ENCODE assay signal across 24 cellular contexts in genomic region chr5:38913714-38914113, GRCh38.
A peak's percentile ranks its signal among the peaks of the same experiment; 100 is the strongest.
DNase-seq lines count a peak whose midpoint lies in the region; FAIRE-seq and TF ChIP-seq lines count a peak whose summit lies in the region.
"Had no signal": no experiment of that assay in that cellular context is flagged by ENCODE, and none has a peak within 500 bp of the region (broad histone marks: within the 10 kb centered on the region; RNA-seq: fewer than 3 reads in every experiment).

No MANE protein-coding gene starts in this region.

- DNase-seq in EH (ENCODE audit: low read depth) (peak; percentile 27), H54 (ENCODE audit: insufficient read length, low spot score) (no peak), choroid plexus epithelial cell (ENCODE audit: low read depth) (peak; percentile 54), iris pigment epithelial cell (ENCODE audit: low read depth) (peak; percentile 53), Calu3 (no peak), urothelium cell line (ENCODE audit: low spot score) (no peak), NCI-H2196 (lab: John Stamatoyannopoulos, UW; ENCODE audit: unreplicated experiment) (no peak)
- no peak for DNase-seq in NK-92 treated with Interleukin-12 subunit alpha and Interleukin-12 subunit beta, amount 100 ng/mL, for 24 hours (lab: John Stamatoyannopoulos, UW)
- DNase-seq: 8988T; ACHN; BE2C; C1 segment of cervical spinal cord; CD4-positive, CD25-positive, alpha-beta regulatory T cell; CD8-positive, alpha-beta memory T cell; COR-L47; H7; HFFc6; KBM-7 had no signal

- TF ChIP-seq CTCF in choroid plexus epithelial cell (conservative IDR thresholded peaks at IDR 0.05; ENCODE audit: low read depth, low read length) (no peak), Calu3 (IDR thresholded peaks at IDR 0.05; ENCODE audit: unreplicated experiment) (no peak)

- peak; percentile 70 for FAIRE-seq in H54 (lab: Jason Lieb, UNC)
- FAIRE-seq in urothelium cell line (lab: Jason Lieb, UNC), result no peak
- FAIRE-seq: D721Med, GM12891, GM18507, HepG2 had no signal

- H3K36me3 Mint-ChIP-seq in Calu3 (ENCODE audit: insufficient read depth, unreplicated experiment), result peaks cover 3% of the 10 kb centered on the region
- H3K36me3 Mint-ChIP-seq: CD4-positive, CD25-positive, alpha-beta regulatory T cell had no signal

- H3K27ac Mint-ChIP-seq in Calu3 (ENCODE audit: unreplicated experiment), result no peak overlapping the region
- H3K27ac Mint-ChIP-seq: CD4-positive, CD25-positive, alpha-beta regulatory T cell; CD8-positive, alpha-beta memory T cell; GM23338; HFFc6; IgD-negative memory B cell had no signal

- no peaks in the 10 kb centered on the region for H3K4me1 Mint-ChIP-seq in Calu3 (ENCODE audit: low read depth, unreplicated experiment)
- H3K4me1 Mint-ChIP-seq: CD4-positive, CD25-positive, alpha-beta regulatory T cell; CD8-positive, alpha-beta memory T cell had no signal

- BruUV-seq in Calu3 (replicated peaks; lab: Mats Ljungman, UMichigan), result no TSS peak

- no peak overlapping the region for H3K4me3 Mint-ChIP-seq in Calu3 (ENCODE audit: low read depth, unreplicated experiment)
- H3K4me3 Mint-ChIP-seq: CD4-positive, CD25-positive, alpha-beta regulatory T cell; CD8-positive, alpha-beta memory T cell; GM23338; HFFc6; IgD-negative memory B cell had no signal

- H3K27me3 Mint-ChIP-seq in Calu3 (ENCODE audit: unreplicated experiment), result no peaks in the 10 kb centered on the region

- H3K4me3 ChIP-seq in choroid plexus epithelial cell (ENCODE audit: low read depth, low read length), result no peak overlapping the region
- H3K4me3 ChIP-seq: GM23338 had no signal

- CTCF ChIA-PET in Calu3 (lab: Charles Lee), result interaction anchor here (0.7 kb wide), 1 partner anchor 1609 kb away, joined by 3 read pairs; no protein-coding TSS in a partner anchor

- TF ChIP-seq POLR2A in H54 (IDR thresholded peaks at IDR 0.05; ENCODE audit: low read depth, low read length), result no peak

- peaks cover 5% of the 10 kb centered on the region for H3K9me3 Mint-ChIP-seq in Calu3 (ENCODE audit: low read depth, unreplicated experiment)
- H3K9me3 Mint-ChIP-seq: HFFc6 had no signal

- intact Hi-C loops in Calu3 (cut with micrococcal nuclease; ENCODE audit: unreplicated experiment), result no loop called here

Comparison
In these comparisons a context has a peak if more than half of its experiments do, and no peak if none do; other contexts are left out.
1. DNase-seq: peak in EH (single experiment), choroid plexus epithelial cell (single experiment) and iris pigment epithelial cell (single experiment); none in H54 (single experiment), Calu3 (single experiment), urothelium cell line (single experiment), NK-92 treated with Interleukin-12 subunit alpha and Interleukin-12 subunit beta, amount 100 ng/mL, for 24 hours (single experiment) and NCI-H2196 (single experiment).